12 cellular contexts compared by ENCODE assay signal in the genomic region with DNA sequence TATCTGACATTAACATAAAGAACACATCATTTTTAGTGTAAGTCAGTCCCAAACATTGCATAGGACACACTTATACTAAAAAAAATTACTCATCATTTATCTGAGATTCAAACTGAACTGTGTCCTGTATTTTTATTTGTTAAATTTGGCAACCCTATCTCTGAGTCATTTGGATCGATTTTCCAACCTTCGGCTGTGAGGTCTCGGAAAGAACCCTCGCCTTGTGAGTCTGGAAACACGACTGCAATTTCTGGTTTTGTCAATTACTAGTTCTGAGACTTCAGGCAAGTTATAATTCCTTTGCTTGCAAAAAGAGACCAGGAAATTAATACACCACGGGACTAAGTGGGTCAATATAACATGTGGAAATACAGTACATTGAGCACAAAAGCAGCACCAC. TPM values are rescaled to one million over a fixed set of nuclear protein-coding genes. Genes with fewer than 3 reads are reported as not detected.
A peak's percentile ranks its signal among the peaks of the same experiment; 100 is the strongest.
DNase-seq lines count a peak whose midpoint lies in the region; ATAC-seq, FAIRE-seq and TF ChIP-seq lines count a peak whose summit lies in the region.
"Had no signal": no experiment of that assay in that cellular context is flagged by ENCODE, and none has a peak within 500 bp of the region (broad histone marks: within the 10 kb centered on the region; RNA-seq: fewer than 3 reads in every experiment).

No MANE protein-coding gene starts in this region.

- DNase-seq in AG04450 (ENCODE audit: low read depth, low spot score), result no peak
- no peak for DNase-seq in SK-N-MC (ENCODE audit: low read depth, low spot score)
- DNase-seq in fibroblast of peridontal ligament (ENCODE audit: extremely low read depth), result peak; percentile 92
- DNase-seq in prostate gland (ENCODE audit: low spot score), result no peak
- no peak for DNase-seq in DMS153 treated with DMSO at 0.1 percent for 48 hours (lab: John Stamatoyannopoulos, UW; ENCODE audit: unreplicated experiment)
- DNase-seq in left colon, result no peak
- no peak for DNase-seq in NCI-H526 treated with DMSO at 0.1 percent for 48 hours (lab: John Stamatoyannopoulos, UW)
- no peak for DNase-seq in RCC 7860 (ENCODE audit: low spot score)
- DNase-seq: activated naive CD4-positive, alpha-beta T cell treated with anti-CD3 and anti-CD28 coated beads, Interleukin-2, amount 50 U/mL, for 16 hours; MM.1S; WERI-Rb-1 had no signal

- no peaks in the 10 kb centered on the region for H3K36me3 ChIP-seq in SK-N-MC (ENCODE audit: insufficient read depth, low read length)
- H3K36me3 ChIP-seq in prostate gland, result no peaks in the 10 kb centered on the region
- H3K36me3 ChIP-seq: neutrophil, WERI-Rb-1 had no signal

- intact Hi-C loops in prostate gland (cut with DNase I), result no loop called here
- intact Hi-C loops in left colon (cut with DNase I, micrococcal nuclease), result no loop called here

- CTCF ChIA-PET in AG04450 (lab: Charles Lee), result interaction anchor here (1.7 kb wide), 1 partner anchor 333 kb away, joined by 5 read pairs; no protein-coding TSS in a partner anchor

- POLR2A ChIA-PET in AG04450 (lab: Yijun Ruan, JAX), result interaction anchor here (0.7 to 1.7 kb wide), 4 partner anchors 9 to 14 kb away, joined by 3 to 4 read pairs (median 4); no protein-coding TSS in a partner anchor

- H3K27ac ChIP-seq in AG04450 (ENCODE audit: low read depth, low read length) (peak overlapping the region; percentile 83), SK-N-MC (peak overlapping the region; percentile 70), prostate gland (peak overlapping the region; percentile 66 to 78)
- H3K27ac ChIP-seq: neutrophil, WERI-Rb-1 had no signal

- FAIRE-seq in RCC 7860 (lab: Jason Lieb, UNC), result no peak

- H3K4me1 ChIP-seq in prostate gland (replicated peaks), result peaks cover 10% of the 10 kb centered on the region

- WGBS in prostate gland, result 2% methylated on average over 6 of the region's 6 CpGs

- no peaks in the 10 kb centered on the region for H3K9me3 ChIP-seq in AG04450 (ENCODE audit: control insufficient read depth, insufficient read depth, low read length)
- H3K9me3 ChIP-seq in SK-N-MC (ENCODE audit: low read depth, low read length), result no peaks in the 10 kb centered on the region
- no peaks in the 10 kb centered on the region for H3K9me3 ChIP-seq in prostate gland
- H3K9me3 ChIP-seq: neutrophil had no signal

- TF ChIP-seq POLR2A in prostate gland (IDR thresholded peaks at IDR 0.05), result no peak

- no peak overlapping the region for H3K9ac ChIP-seq in SK-N-MC (ENCODE audit: insufficient read length)

- H3K4me3 ChIP-seq in AG04450 (ENCODE audit: low read depth, low read length) (peak overlapping the region; percentile 18), SK-N-MC (no peak overlapping the region), prostate gland (no peak overlapping the region)

- H3K27me3 ChIP-seq in AG04450 (ENCODE audit: control insufficient read depth, insufficient read depth, low read length), result no peaks in the 10 kb centered on the region
- no peaks in the 10 kb centered on the region for H3K27me3 ChIP-seq in prostate gland (replicated peaks; ENCODE audit: insufficient read depth)

- TF ChIP-seq CTCF in AG04450 (IDR thresholded peaks at IDR 0.05; ENCODE audit: low read depth, low read length) (no peak), prostate gland (IDR thresholded peaks at IDR 0.05) (no peak)

- no peak for ATAC-seq in left colon

RNA-seq across cellular contexts. Expression of a gene that starts 14.0 kb away (rescaled TPM):
- polyA plus RNA-seq in AG04450 (2011; rRNA removed), result 59.8 and 77.6 TPM in 2 replicates
- 73.5 and 97.0 TPM in 2 replicates for polyA minus RNA-seq in AG04450 (2011; rRNA and poly(A)+ RNA removed)
- total RNA-seq in prostate gland (100 to 1,000 TPM in 1 of 2 donors, 10 to 100 TPM in 1; 33.5 to 103 TPM), left colon (100 to 1,000 TPM; 248 to 387 TPM)
